9 cellular contexts compared by ENCODE assay signal in the genomic region with DNA sequence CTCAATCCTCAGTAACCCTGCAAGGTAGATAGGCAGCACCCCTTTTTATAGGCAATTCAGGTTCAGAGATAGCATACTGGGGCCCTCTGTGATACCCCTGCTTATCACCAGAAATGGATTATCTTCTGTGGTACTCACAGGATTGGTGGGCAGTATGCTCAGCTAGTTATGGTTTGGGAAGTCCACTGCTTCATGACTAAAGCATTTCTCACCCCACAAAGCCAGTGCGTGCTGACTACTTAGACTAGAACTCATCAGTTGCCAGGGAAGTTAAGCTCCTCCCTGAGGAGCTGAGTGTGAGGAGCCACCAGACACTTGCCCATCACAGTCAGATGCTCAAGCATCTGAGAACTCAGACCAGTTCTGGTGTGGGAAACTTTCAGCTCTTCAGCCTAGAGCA.
DNase-seq lines count a peak whose midpoint lies in the region; ATAC-seq, FAIRE-seq and TF ChIP-seq lines count a peak whose summit lies in the region.
"Had no signal": no experiment of that assay in that cellular context is flagged by ENCODE, and none has a peak within 500 bp of the region (broad histone marks: within the 10 kb centered on the region; RNA-seq: fewer than 3 reads in every experiment).

No MANE protein-coding gene starts in this region.

- no peaks in the 10 kb centered on the region for H3K36me3 ChIP-seq in bronchial epithelial cell (ENCODE audit: control insufficient read depth, insufficient read depth, low read length)

- DNase-seq in DMS 273 (lab: John Stamatoyannopoulos, UW; ENCODE audit: unreplicated experiment) (peak; percentile 19), DMS 273 treated with DMSO at 0.1 percent for 48 hours (lab: John Stamatoyannopoulos, UW) (no peak), HS-5 (ENCODE audit: low read depth) (peak; percentile 53), bronchial epithelial cell (ENCODE audit: low read depth) (peak; percentile 72), non-pigmented ciliary epithelial cell (ENCODE audit: low read depth) (peak; percentile 63), sciatic nerve (ENCODE audit: low spot score) (no peak)
- DNase-seq: NCI-H446 treated with DMSO at 0.1 percent for 48 hours had no signal

- FAIRE-seq in bronchial epithelial cell (lab: Jason Lieb, UNC) = no peak

- ATAC-seq in HG03354 (IDR thresholded peaks at IDR 0.05; ENCODE audit: poor library complexity, severe bottlenecking, unreplicated experiment) (no peak), HG02981 (IDR thresholded peaks at IDR 0.05; ENCODE audit: unreplicated experiment) (no peak), sciatic nerve (no peak)

- no peak overlapping the region for H3K4me3 ChIP-seq in bronchial epithelial cell (ENCODE audit: low read depth, low read length)

- TF ChIP-seq CTCF in bronchial epithelial cell (IDR thresholded peaks at IDR 0.05; ENCODE audit: insufficient read depth, low read length, severe bottlenecking) = no peak

- intact Hi-C loops in sciatic nerve (cut with DNase I) = no loop called here

- no peaks in the 10 kb centered on the region for H3K27me3 ChIP-seq in bronchial epithelial cell (ENCODE audit: control insufficient read depth, insufficient read depth, low read length)

Comparison
In these comparisons a context has a peak if more than half of its experiments do, and no peak if none do; other contexts are left out.
1. DNase-seq: peak in DMS 273 (single experiment), HS-5 (single experiment), bronchial epithelial cell (single experiment) and non-pigmented ciliary epithelial cell (single experiment); none in DMS 273 treated with DMSO at 0.1 percent for 48 hours (single experiment) and sciatic nerve (single experiment).